Comparison of ENCODE assay signal across 10 cellular contexts in genomic region chr1:109393602-109394233, GRCh38. TPM values are rescaled to one million over a fixed set of nuclear protein-coding genes. Genes with fewer than 3 reads are reported as not detected.
DNase-seq lines count a peak whose midpoint lies in the region; ATAC-seq and TF ChIP-seq lines count a peak whose summit lies in the region.
"Had no signal": no experiment of that assay in that cellular context is flagged by ENCODE, and none has a peak within 500 bp of the region (broad histone marks: within the 10 kb centered on the region; RNA-seq: fewer than 3 reads in every experiment).

No MANE protein-coding gene starts in this region.

- ATAC-seq in HG02798 (IDR thresholded peaks at IDR 0.05; ENCODE audit: poor library complexity, unreplicated experiment): no peak

- H3K4me3 ChIP-seq in KMS-11 (IDR thresholded peaks at IDR 0.05; ENCODE audit: insufficient read depth, low read depth, low read length): no peak overlapping the region
- no peak overlapping the region for H3K4me3 ChIP-seq in mucosa of stomach (ENCODE audit: low read length)
- peak overlapping the region; percentile 21 for H3K4me3 ChIP-seq in suprapubic skin
- H3K4me3 ChIP-seq: HAP-1 had no signal

- TF ChIP-seq EP300 in suprapubic skin (IDR thresholded peaks at IDR 0.05): no peak

- H3K36me3 ChIP-seq in KMS-11 (ENCODE audit: insufficient read depth) (no peaks in the 10 kb centered on the region), mucosa of stomach (ENCODE audit: control insufficient read depth, insufficient read depth, low read length) (no peaks in the 10 kb centered on the region), suprapubic skin (no peaks in the 10 kb centered on the region)
- H3K36me3 ChIP-seq: HAP-1 had no signal

- H3K9me3 Mint-ChIP-seq in chondrocyte (ENCODE audit: low read depth): no peaks in the 10 kb centered on the region

- WGBS in suprapubic skin: 77% methylated on average over 2 of the region's 2 CpGs

- peaks cover 93% of the 10 kb centered on the region for H3K4me1 Mint-ChIP-seq in chondrocyte (ENCODE audit: low read depth)

- H3K4me1 ChIP-seq in KMS-11 (ENCODE audit: low read depth, poor library complexity, severe bottlenecking) (peaks cover 64% of the 10 kb centered on the region), mucosa of stomach (ENCODE audit: control insufficient read depth, insufficient read depth, low read length) (peaks cover 56% of the 10 kb centered on the region), suprapubic skin (peaks cover 88% of the 10 kb centered on the region)

- H3K4me3 Mint-ChIP-seq in chondrocyte (ENCODE audit: unreplicated experiment): peak overlapping the region; percentile 63

- H3K27me3 ChIP-seq in KMS-11 (ENCODE audit: insufficient read depth, low read depth) (peaks cover 9% of the 10 kb centered on the region), mucosa of stomach (ENCODE audit: control insufficient read depth, insufficient read depth, low read length) (no peaks in the 10 kb centered on the region), suprapubic skin (no peaks in the 10 kb centered on the region)

- H3K27ac ChIP-seq in KMS-11 (no peak overlapping the region), suprapubic skin (peak overlapping the region; percentile 85)

- no peak overlapping the region for H2AFZ ChIP-seq in KMS-11 (ENCODE audit: low read depth)

- H4K20me1 ChIP-seq in KMS-11 (ENCODE audit: insufficient read depth): no peaks in the 10 kb centered on the region

- H3K27me3 Mint-ChIP-seq in chondrocyte (ENCODE audit: low read depth): no peaks in the 10 kb centered on the region

- DNase-seq in chondrocyte (ENCODE audit: low spot score) (no peak), suprapubic skin (ENCODE audit: low spot score in 2 of 2) (no peak), NCI-H748 (lab: John Stamatoyannopoulos, UW; ENCODE audit: unreplicated experiment) (no peak), NCI-H2227 treated with DMSO at 0.1 percent for 48 hours (lab: John Stamatoyannopoulos, UW) (no peak)
- no peak for DNase-seq in activated CD4-positive, alpha-beta T cell treated with anti-CD3 and anti-CD28 coated beads for 48 hours

- H3K36me3 Mint-ChIP-seq in chondrocyte (ENCODE audit: low read depth): no peaks in the 10 kb centered on the region

- H3K9me3 ChIP-seq in mucosa of stomach (ENCODE audit: control insufficient read depth, low read length) (no peaks in the 10 kb centered on the region), suprapubic skin (no peaks in the 10 kb centered on the region)
- H3K9me3 ChIP-seq: Caco-2, HAP-1 had no signal

- no peak overlapping the region for H3K9ac ChIP-seq in KMS-11
- peak overlapping the region; percentile 42 for H3K9ac ChIP-seq in mucosa of stomach (ENCODE audit: low read length)

- peaks cover 6% of the 10 kb centered on the region; the same call in 1 of the 2 replicates for H3K79me2 ChIP-seq in KMS-11 (ENCODE audit: insufficient read depth, low read depth)

- no peak for TF ChIP-seq POLR2A in suprapubic skin (IDR thresholded peaks at IDR 0.05)

- H3K4me2 ChIP-seq in KMS-11: peak overlapping the region; percentile 79

- peak overlapping the region; percentile 96 for H3K27ac Mint-ChIP-seq in chondrocyte (ENCODE audit: unreplicated experiment)

- no peak for TF ChIP-seq CTCF in KMS-11 (conservative IDR thresholded peaks at IDR 0.05; ENCODE audit: low read depth, low read length)
- no peak for TF ChIP-seq CTCF in chondrocyte (IDR thresholded peaks at IDR 0.05)
- no peak for TF ChIP-seq CTCF in suprapubic skin (IDR thresholded peaks at IDR 0.05)

RNA-seq across cellular contexts. Expression of gene SORT1, which starts 4.0 kb away (rescaled TPM):
- 84.1 to 107 TPM (median 107 TPM) in 3 replicates for total RNA-seq in chondrocyte
- total RNA-seq in suprapubic skin: 10 to 100 TPM; 27.8 to 52.7 (median 34.5) TPM

RNA-seq across cellular contexts. Expression of gene PSMA5, which starts 32.5 kb away (rescaled TPM):
- total RNA-seq in chondrocyte (80.2 to 90.5 TPM (median 84.3 TPM) in 3 replicates), suprapubic skin (10 to 100 TPM; 26.2 to 36.2 (median 31.5) TPM)
